In genomic region chr2:12005886-12006681, GRCh38 we compare ENCODE assay signal across 8 cellular contexts.
DNase-seq lines count a peak whose midpoint lies in the region; ATAC-seq and TF ChIP-seq lines count a peak whose summit lies in the region.

No MANE protein-coding gene starts in this region.

- POLR2A ChIA-PET in Panc1 (lab: Charles Lee), result no interaction called here

- ATAC-seq in HG03139 (IDR thresholded peaks at IDR 0.05; ENCODE audit: unreplicated experiment) (peak; percentile 63), Panc1 (peak; percentile 75), lung (ENCODE audit: insufficient read depth, low FRiP score) (no peak)

- in situ Hi-C loops in Panc1 (cut with HindIII; ENCODE audit: low pct_unique_long_range_greater_than_20kb, low sequenced_read_pairs), result no loop called here

- H3K4me1 ChIP-seq in Panc1 (ENCODE audit: control insufficient read depth, insufficient read depth, low read length) (peaks cover 14% of the 10 kb centered on the region; the same call in 1 of the 2 replicates), lung (ENCODE audit: control insufficient read depth in 2 of 2, insufficient read depth in 2 of 2, low read length in 2 of 2) (no peaks in the 10 kb centered on the region)

- no peak overlapping the region for H3K4me3 Mint-ChIP-seq in CD14-positive monocyte

- CTCF ChIA-PET in Panc1 (lab: Charles Lee), result interaction anchor here (0.5 kb wide), 1 partner anchor 260 kb away, joined by 3 read pairs; the partner anchor contains the start of gene LPIN1

- H3K27me3 ChIP-seq in Panc1 (ENCODE audit: control insufficient read depth, insufficient read depth, low read length) (no peaks in the 10 kb centered on the region), lung (ENCODE audit: control insufficient read depth, insufficient read depth) (no peaks in the 10 kb centered on the region)

- intact Hi-C loops in Panc1 (cut with micrococcal nuclease; ENCODE audit: unreplicated experiment), result no loop called here
- intact Hi-C loops in CD14-positive monocyte (cut with micrococcal nuclease), result no loop called here

- H3K9me3 Mint-ChIP-seq in CD14-positive monocyte, result peaks cover 0 to 6% (median under 1%) of the 10 kb centered on the region in 7 donors

- BruUV-seq in Panc1 (replicated peaks; lab: Mats Ljungman, UMichigan), result no TSS peak

- H3K4me3 ChIP-seq in Panc1 (ENCODE audit: low read depth in 2 of 2, low read length in 2 of 2) (no peak overlapping the region), lung (no peak overlapping the region)

- H3K4me1 Mint-ChIP-seq in CD14-positive monocyte, result peaks cover 24% of the 10 kb centered on the region

- DNase-seq in NCI-H748 (lab: John Stamatoyannopoulos, UW; ENCODE audit: unreplicated experiment), result peak; percentile 22
- DNase-seq in NCI-H748 treated with DMSO at 0.1 percent for 48 hours (lab: John Stamatoyannopoulos, UW), result no peak
- DNase-seq in Panc1 (ENCODE audit: low read depth, low spot score), result no peak
- DNase-seq in activated naive CD4-positive, alpha-beta T cell (lab: John Stamatoyannopoulos, UW), result peak in 3 of 4 experiments; percentile 7 to 15 (median 10)
- peak; percentile 35 for DNase-seq in lung (ENCODE audit: low spot score)
- peak; percentile 42 to 71 for DNase-seq in stimulated activated CD8-positive, alpha-beta memory T cell treated with anti-CD3 and anti-CD28 coated beads, Interleukin-7, amount 100 ng/mL, for 48 hours (ENCODE audit: extremely low read depth in 1 of 2, low read depth in 1 of 2)
- DNase-seq in CD14-positive monocyte (ENCODE audit: low spot score), result no peak

- no peaks in the 10 kb centered on the region for H3K36me3 ChIP-seq in Panc1 (ENCODE audit: control insufficient read depth, insufficient read depth, low read length)
- H3K36me3 ChIP-seq in lung (ENCODE audit: control insufficient read depth in 2 of 2, insufficient read depth in 2 of 2, low read length in 2 of 2), result no peaks in the 10 kb centered on the region

- TF ChIP-seq CTCF in Panc1 (IDR thresholded peaks at IDR 0.05) (no peak), lung (IDR thresholded peaks at IDR 0.05; ENCODE audit: control extremely low read depth, extremely low read depth) (no peak), CD14-positive monocyte (IDR thresholded peaks at IDR 0.05) (no peak)

- H3K36me3 Mint-ChIP-seq in CD14-positive monocyte, result no peaks in the 10 kb centered on the region

- H3K27me3 Mint-ChIP-seq in CD14-positive monocyte (ENCODE audit: low read depth in 3 of 3), result peaks cover 0 to 2% (median 2%) of the 10 kb centered on the region in 3 donors

- WGBS in lung, 2 donors, result 34 to 46% methylated on average over 8 of the region's 8 CpGs

- peak overlapping the region in 1 of 7 donors; percentile 17 for H3K27ac Mint-ChIP-seq in CD14-positive monocyte

- H3K27ac ChIP-seq in Panc1 (ENCODE audit: low read length) (peak overlapping the region; percentile 42; the same call in 1 of the 2 replicates), lung (ENCODE audit: low read depth in 1 of 2, low read length in 1 of 2) (no peak overlapping the region)

- H3K9me3 ChIP-seq in Panc1 (ENCODE audit: control insufficient read depth, insufficient read depth, low read depth, low read length), result no peaks in the 10 kb centered on the region
- no peaks in the 10 kb centered on the region for H3K9me3 ChIP-seq in lung (ENCODE audit: control insufficient read depth in 2 of 2, insufficient read depth in 1 of 2, low read length in 1 of 2)

Comparison
In these comparisons a context has a peak if more than half of its experiments do, and no peak if none do; other contexts are left out.
1. DNase-seq: peak in NCI-H748 (single experiment), activated naive CD4-positive, alpha-beta T cell (3 of 4), lung (single experiment) and stimulated activated CD8-positive, alpha-beta memory T cell treated with anti-CD3 and anti-CD28 coated beads, Interleukin-7, amount 100 ng/mL, for 48 hours (2 of 2); none in NCI-H748 treated with DMSO at 0.1 percent for 48 hours (single experiment), Panc1 (single experiment) and CD14-positive monocyte (single experiment).